ENCODE assay signal across 13 cellular contexts in the genomic region with DNA sequence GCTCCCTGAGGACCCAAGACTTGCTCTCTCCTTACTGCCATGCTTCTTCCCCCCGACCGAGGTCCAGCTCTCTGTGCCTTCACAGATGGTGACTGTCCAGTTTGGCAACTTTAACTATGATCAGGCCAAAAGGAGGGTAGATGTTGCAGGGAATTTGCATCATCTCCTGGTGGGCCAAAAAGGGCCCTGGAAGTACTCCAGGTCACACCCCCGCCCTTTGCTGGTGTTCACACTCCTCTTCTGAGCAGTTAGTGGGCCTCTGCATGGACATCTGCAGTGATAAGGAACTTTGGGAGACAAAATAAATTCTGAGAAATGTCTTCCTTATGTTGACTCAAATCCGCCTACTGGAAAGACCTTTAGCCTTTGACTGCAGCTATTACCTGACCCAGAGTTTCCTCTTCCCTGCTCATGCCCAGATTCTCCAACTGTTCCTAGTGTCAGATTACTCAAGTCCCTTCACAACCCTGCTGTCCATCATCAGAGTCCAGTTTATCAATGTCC.
"Had no signal": no experiment of that assay in that cellular context is flagged by ENCODE, and none has a peak within 500 bp of the region (broad histone marks: within the 10 kb centered on the region; RNA-seq: fewer than 3 reads in every experiment).

No MANE protein-coding gene starts in this region.

- H3K27me3 Mint-ChIP-seq: activated B cell treated with CpG ODN at 0.5 μM for 24 hours; activated naive CD8-positive, alpha-beta T cell treated with anti-CD3 and anti-CD28 coated beads for 36 hours had no signal

- H3K4me3 Mint-ChIP-seq: activated B cell treated with CpG ODN at 0.5 μM for 24 hours; activated naive CD8-positive, alpha-beta T cell treated with anti-CD3 and anti-CD28 coated beads for 36 hours had no signal

- H3K9me3 Mint-ChIP-seq: activated B cell treated with CpG ODN at 0.5 μM for 24 hours; activated naive CD8-positive, alpha-beta T cell treated with anti-CD3 and anti-CD28 coated beads for 36 hours had no signal

- H3K9me3 ChIP-seq: breast epithelium, stomach, thoracic aorta had no signal

- H3K4me1 Mint-ChIP-seq: activated B cell treated with CpG ODN at 0.5 μM for 24 hours had no signal

- DNase-seq: activated B cell treated with CpG ODN at 0.5 μM for 24 hours; activated CD4-positive, alpha-beta T cell treated with anti-CD3 and anti-CD28 coated beads, Interleukin-2, amount 50 U/mL, for 1 hour; activated gamma-delta T cell treated with Interleukin-2 at 50 U/mL for 16 hours; activated naive CD8-positive, alpha-beta T cell treated with anti-CD3 and anti-CD28 coated beads for 36 hours; activated T-cell treated with anti-CD3 and anti-CD28 coated beads, Interleukin-2, amount 50 U/mL, for 48 hours; anterior cingulate cortex; effector CD4-positive, alpha-beta T cell; stimulated activated CD4-positive, alpha-beta T cell treated with anti-CD3 and anti-CD28 coated beads, Interleukin-15, amount 100 ng/mL, for 24 hours; stimulated activated CD4-positive, alpha-beta T cell treated with anti-CD3 and anti-CD28 coated beads, Interleukin-4, amount 100 ng/mL, for 24 hours; stomach; T-helper 17 cell had no signal

- H3K27ac ChIP-seq: stomach, thoracic aorta had no signal

- H3K27me3 ChIP-seq: breast epithelium had no signal

- H3K4me3 ChIP-seq: breast epithelium, stomach, thoracic aorta had no signal

- H3K36me3 ChIP-seq: breast epithelium, stomach, thoracic aorta had no signal

- H3K27ac Mint-ChIP-seq: activated B cell treated with CpG ODN at 0.5 μM for 24 hours; activated naive CD8-positive, alpha-beta T cell treated with anti-CD3 and anti-CD28 coated beads for 36 hours had no signal

- ATAC-seq: T-helper 17 cell had no signal

- H3K36me3 Mint-ChIP-seq: activated naive CD8-positive, alpha-beta T cell treated with anti-CD3 and anti-CD28 coated beads for 36 hours had no signal
